12 cellular contexts compared by ENCODE assay signal in genomic region chr7:135321556-135321955, GRCh38.
DNase-seq lines count a peak whose midpoint lies in the region; ATAC-seq and TF ChIP-seq lines count a peak whose summit lies in the region.
"Had no signal": no experiment of that assay in that cellular context is flagged by ENCODE, and none has a peak within 500 bp of the region (broad histone marks: within the 10 kb centered on the region; RNA-seq: fewer than 3 reads in every experiment).

No MANE protein-coding gene starts in this region.

- H4K20me1 ChIP-seq in mammary epithelial cell (ENCODE audit: insufficient read depth, low read length), result no peaks in the 10 kb centered on the region

- ATAC-seq in mucosa of descending colon, result peak; percentile 13
- ATAC-seq in HG03378 (IDR thresholded peaks at IDR 0.05; ENCODE audit: unreplicated experiment), result no peak

- H3K4me3 ChIP-seq in mammary epithelial cell (replicated peaks in 1 of 3; ENCODE audit: insufficient read depth in 1 of 3, low read depth in 2 of 3, low read length in 3 of 3), result no peak overlapping the region
- no peak overlapping the region for H3K4me3 ChIP-seq in mucosa of descending colon
- no peak overlapping the region for H3K4me3 ChIP-seq in coronary artery
- H3K4me3 ChIP-seq: spleen had no signal

- no peak overlapping the region for H3K9ac ChIP-seq in mammary epithelial cell (ENCODE audit: insufficient read depth, low read length)

- TF ChIP-seq CTCF in mammary epithelial cell (conservative IDR thresholded peaks at IDR 0.05 in 1 of 2, IDR thresholded peaks at IDR 0.05 in 1 of 2; ENCODE audit: extremely low read depth in 1 of 2, insufficient read depth in 1 of 2, low read depth in 1 of 2, low read length in 2 of 2) (no peak), mucosa of descending colon (IDR thresholded peaks at IDR 0.05) (no peak), coronary artery (IDR thresholded peaks at IDR 0.05) (no peak)

- CTCF ChIA-PET in mammary epithelial cell (lab: Charles Lee; ENCODE audit: low non-redundant PET), result no interaction called here

- H3K27ac ChIP-seq in mammary epithelial cell (ENCODE audit: insufficient read depth, low read depth, low read length) (no peak overlapping the region), coronary artery (peak overlapping the region in 1 of 2 donors; percentile 38)
- H3K27ac ChIP-seq: spleen had no signal

- H3K4me2 ChIP-seq in mammary epithelial cell (ENCODE audit: insufficient read depth, low read depth, low read length), result no peak overlapping the region

- no peaks in the 10 kb centered on the region for H3K9me3 ChIP-seq in mammary epithelial cell (replicated peaks; ENCODE audit: insufficient read depth, low read length)
- H3K9me3 ChIP-seq in mucosa of descending colon, result no peaks in the 10 kb centered on the region

- DNase-seq in EH (ENCODE audit: low read depth) (peak; percentile 30), MV-4-11 (lab: John Stamatoyannopoulos, UW) (peak; percentile 45), mammary epithelial cell (peak; percentile 27), mucosa of descending colon (no peak), HuH-7 (ENCODE audit: low spot score) (no peak), coronary artery (ENCODE audit: low spot score) (no peak)
- DNase-seq: activated naive CD4-positive, alpha-beta T cell treated with anti-CD3 and anti-CD28 coated beads for 36 hours; DMS79 treated with DMSO at 0.1 percent for 48 hours; naive B cell; spleen; T-helper 1 cell had no signal

- intact Hi-C loops in mammary epithelial cell (cut with micrococcal nuclease) (no loop called here), mucosa of descending colon (cut with DNase I, micrococcal nuclease) (no loop called here)

- H3K36me3 ChIP-seq in mammary epithelial cell (ENCODE audit: insufficient read depth, low read length) (no peaks in the 10 kb centered on the region), mucosa of descending colon (ENCODE audit: low read depth) (no peaks in the 10 kb centered on the region)
- H3K36me3 ChIP-seq: spleen had no signal

- H3K27me3 ChIP-seq in mammary epithelial cell (ENCODE audit: insufficient read depth, low read length), result no peaks in the 10 kb centered on the region
- H3K27me3 ChIP-seq: spleen had no signal

- no peaks in the 10 kb centered on the region for H3K79me2 ChIP-seq in mammary epithelial cell (ENCODE audit: insufficient read depth, low read length)

- peaks cover 7% of the 10 kb centered on the region for H3K4me1 ChIP-seq in mammary epithelial cell (ENCODE audit: insufficient read depth, low read length)
- peaks cover 5% of the 10 kb centered on the region for H3K4me1 ChIP-seq in mucosa of descending colon (ENCODE audit: low read depth)
- H3K4me1 ChIP-seq: spleen had no signal

- no peak overlapping the region for H2AFZ ChIP-seq in mammary epithelial cell (ENCODE audit: low read depth, low read length)

- dilution Hi-C loops in mammary epithelial cell (cut with HindIII; ENCODE audit: low sequenced_read_pairs), result no loop called here

- 93% methylated on average over 4 of the region's 4 CpGs for WGBS in mammary epithelial cell (ENCODE audit: low coverage, missing lambda C conversion rate)

- BruUV-seq in mammary epithelial cell (replicated peaks; lab: Mats Ljungman, UMichigan), result no TSS peak

- in situ Hi-C loops in mammary epithelial cell (cut with MboI; ENCODE audit: low sequenced_read_pairs in 2 of 2), result no loop called here

Comparison
In these comparisons a context has a peak if more than half of its experiments do, and no peak if none do; other contexts are left out.
1. DNase-seq: peak in EH (single experiment), MV-4-11 (single experiment) and mammary epithelial cell (single experiment); none in mucosa of descending colon (0 of 3), HuH-7 (single experiment) and coronary artery (single experiment).